In genomic region chr11:128424271-128424709, GRCh38 we compare ENCODE assay signal across 12 cellular contexts.
DNase-seq lines count a peak whose midpoint lies in the region; ATAC-seq and TF ChIP-seq lines count a peak whose summit lies in the region.
"Had no signal": no experiment of that assay in that cellular context is flagged by ENCODE, and none has a peak within 500 bp of the region (broad histone marks: within the 10 kb centered on the region; RNA-seq: fewer than 3 reads in every experiment).

No MANE protein-coding gene starts in this region.

- peaks cover 26% of the 10 kb centered on the region for H3K4me1 ChIP-seq in CD4-positive, CD25-positive, alpha-beta regulatory T cell (ENCODE audit: control insufficient read depth, insufficient read depth, low read length, poor library complexity, severe bottlenecking)
- H3K4me1 ChIP-seq in rectal smooth muscle tissue (ENCODE audit: control insufficient read depth, insufficient read depth, low read length): peaks cover 5% of the 10 kb centered on the region

- peaks cover 0 to 1% (median 0%) of the 10 kb centered on the region in 7 donors for H3K9me3 Mint-ChIP-seq in CD4-positive, CD25-positive, alpha-beta regulatory T cell

- H3K9me3 ChIP-seq in CD4-positive, CD25-positive, alpha-beta regulatory T cell (ENCODE audit: control insufficient read depth in 2 of 2, low read length in 2 of 2): no peaks in the 10 kb centered on the region

- H3K27ac Mint-ChIP-seq in CD4-positive, CD25-positive, alpha-beta regulatory T cell: peak overlapping the region in 2 of 3 donors; percentile 36 to 82

- no peaks in the 10 kb centered on the region for H3K36me3 ChIP-seq in CD4-positive, CD25-positive, alpha-beta regulatory T cell (ENCODE audit: control insufficient read depth, insufficient read depth, low read length)
- no peaks in the 10 kb centered on the region for H3K36me3 ChIP-seq in rectal smooth muscle tissue (ENCODE audit: control insufficient read depth, insufficient read depth, low read length)

- peaks cover 28 to 59% (median 38%) of the 10 kb centered on the region in 4 donors for H3K4me1 Mint-ChIP-seq in CD4-positive, CD25-positive, alpha-beta regulatory T cell
- H3K4me1 Mint-ChIP-seq: CD14-positive monocyte had no signal

- no peaks in the 10 kb centered on the region for H3K27me3 ChIP-seq in CD4-positive, CD25-positive, alpha-beta regulatory T cell (ENCODE audit: control insufficient read depth, insufficient read depth, low read length)
- H3K27me3 ChIP-seq in rectal smooth muscle tissue (ENCODE audit: control insufficient read depth, insufficient read depth, low read length): no peaks in the 10 kb centered on the region

- ATAC-seq in CD4-positive, CD25-positive, alpha-beta regulatory T cell (ENCODE audit: low read depth in 2 of 2): no peak
- peak; percentile 4 for ATAC-seq in left colon

- TF ChIP-seq CTCF in choroid plexus epithelial cell (conservative IDR thresholded peaks at IDR 0.05; ENCODE audit: low read depth, low read length): no peak

- H3K27ac ChIP-seq in CD4-positive, CD25-positive, alpha-beta regulatory T cell (ENCODE audit: insufficient read depth, low read length, poor library complexity, severe bottlenecking): no peak overlapping the region
- H3K27ac ChIP-seq in rectal smooth muscle tissue (ENCODE audit: low read depth, low read length): peak overlapping the region; percentile 51
- H3K27ac ChIP-seq: KMS-11 had no signal

- intact Hi-C loops in left colon (cut with DNase I, micrococcal nuclease): no loop called here

- H3K27me3 Mint-ChIP-seq in CD4-positive, CD25-positive, alpha-beta regulatory T cell: no peaks in the 10 kb centered on the region

- H3K9ac ChIP-seq in rectal smooth muscle tissue (ENCODE audit: low read length): no peak overlapping the region
- H3K9ac ChIP-seq: KMS-11 had no signal

- H3K4me3 ChIP-seq in CD4-positive, CD25-positive, alpha-beta regulatory T cell (ENCODE audit: low read depth, low read length): no peak overlapping the region
- H3K4me3 ChIP-seq in choroid plexus epithelial cell (ENCODE audit: low read depth, low read length): no peak overlapping the region
- no peak overlapping the region for H3K4me3 ChIP-seq in rectal smooth muscle tissue (ENCODE audit: low read length)

- DNase-seq in CD4-positive, CD25-positive, alpha-beta regulatory T cell: no peak
- DNase-seq in choroid plexus epithelial cell (ENCODE audit: low read depth) (peak; percentile 48), left colon (peak; percentile 20 to 31), NCI-H1694 treated with DMSO at 0.1 percent for 48 hours (lab: John Stamatoyannopoulos, UW) (no peak), A172 (ENCODE audit: low spot score) (no peak), KG1 (lab: John Stamatoyannopoulos, UW) (no peak)
- DNase-seq in activated effector memory CD4-positive, alpha-beta T cell treated with anti-CD3 and anti-CD28 coated beads, Interleukin-2, amount 50 U/mL, for 16 hours: no peak
- DNase-seq: activated T-cell treated with anti-CD3 and anti-CD28 coated beads for 4 hours, NCI-H524 had no signal

- no peaks in the 10 kb centered on the region for H3K36me3 Mint-ChIP-seq in CD4-positive, CD25-positive, alpha-beta regulatory T cell
- H3K36me3 Mint-ChIP-seq: CD14-positive monocyte had no signal

- no peak overlapping the region for H3K4me3 Mint-ChIP-seq in CD4-positive, CD25-positive, alpha-beta regulatory T cell

Comparison
In these comparisons a context has a peak if more than half of its experiments do, and no peak if none do; other contexts are left out.
1. DNase-seq: peak in choroid plexus epithelial cell (single experiment) and left colon (2 of 2); none in CD4-positive, CD25-positive, alpha-beta regulatory T cell (0 of 3), NCI-H1694 treated with DMSO at 0.1 percent for 48 hours (single experiment), A172 (single experiment), KG1 (single experiment) and activated effector memory CD4-positive, alpha-beta T cell treated with anti-CD3 and anti-CD28 coated beads, Interleukin-2, amount 50 U/mL, for 16 hours (single experiment).